19 cellular contexts compared by ENCODE assay signal in the genomic region with DNA sequence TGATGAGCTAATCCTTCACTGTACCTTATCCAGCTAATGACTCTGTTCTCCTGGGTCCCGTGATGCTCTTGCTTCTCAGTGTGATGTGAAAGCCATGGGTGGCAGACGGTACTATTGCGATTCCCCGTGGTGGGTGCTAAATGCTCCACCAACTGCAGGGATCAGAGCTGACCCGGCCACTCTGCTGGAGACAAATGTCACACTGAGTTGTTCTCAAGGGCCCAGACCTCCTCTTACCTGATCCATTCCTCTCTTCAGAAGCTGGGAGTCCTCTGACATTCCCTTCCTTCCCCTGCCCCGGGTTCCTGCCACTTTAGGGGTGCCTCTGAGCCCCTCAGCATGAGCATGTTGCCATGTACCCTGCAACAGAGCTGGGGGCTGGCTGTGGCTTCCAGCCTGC.
"Had no signal": no experiment of that assay in that cellular context is flagged by ENCODE, and none has a peak within 500 bp of the region (broad histone marks: within the 10 kb centered on the region; RNA-seq: fewer than 3 reads in every experiment).

No MANE protein-coding gene starts in this region.

- H3K4me1 ChIP-seq: foreskin keratinocyte, left lung, suprapubic skin, upper lobe of left lung, vagina had no signal

- DNase-seq: erythroblast; foreskin keratinocyte; hippocampal formation; left lung; mesenchymal stem cell; naive B cell; posterior cingulate gyrus; stimulated activated CD4-positive, alpha-beta T cell treated with anti-CD3 and anti-CD28 coated beads, Interleukin-4, amount 100 ng/mL, for 1 hour; stimulated activated CD8-positive, alpha-beta memory T cell treated with anti-CD3 and anti-CD28 coated beads, Interleukin-4, amount 100 ng/mL, for 48 hours; stimulated activated naive CD8-positive, alpha-beta T cell treated with anti-CD3 and anti-CD28 coated beads, Interleukin-15, Interleukin-2, amounts not matched to agents 100 U/mL and 50 U/mL, for 24 hours; tibial artery; upper lobe of left lung had no signal

- H3K27ac ChIP-seq: foreskin keratinocyte, left lung, suprapubic skin, upper lobe of left lung, vagina had no signal

- H3K36me3 Mint-ChIP-seq: stimulated activated effector memory CD8-positive, alpha-beta T cell treated with anti-CD3 and anti-CD28 coated beads, Interleukin-12 subunit alpha, Interleukin-12 subunit beta, amount 100 ng/mL, for 72 hours had no signal

- ATAC-seq: foreskin keratinocyte; left lung; stimulated activated effector memory CD8-positive, alpha-beta T cell treated with anti-CD3 and anti-CD28 coated beads, Interleukin-12 subunit alpha, Interleukin-12 subunit beta, amount 100 ng/mL, for 72 hours; stimulated activated naive CD8-positive, alpha-beta T cell treated with anti-CD3 and anti-CD28 coated beads, Interleukin-15, Interleukin-2, amounts not matched to agents 100 U/mL and 50 U/mL, for 24 hours had no signal

- H3K9me3 ChIP-seq: suprapubic skin, vagina had no signal

- H3K4me3 ChIP-seq: left lung, lung, smooth muscle cell, suprapubic skin, tibial artery, upper lobe of left lung, vagina had no signal

- H3K9me3 Mint-ChIP-seq: dendritic cell treated with granulocyte-macrophage colony-stimulating factor and Interleukin-4, amounts not matched to agents 40 ng/mL and 50 ng/mL, for 4 days had no signal

- H3K27me3 Mint-ChIP-seq: dendritic cell treated with granulocyte-macrophage colony-stimulating factor and Interleukin-4, amounts not matched to agents 40 ng/mL and 50 ng/mL, for 4 days had no signal

- H3K27me3 ChIP-seq: foreskin keratinocyte, left lung, suprapubic skin, tibial artery, upper lobe of left lung, vagina had no signal

- H3K36me3 ChIP-seq: left lung, suprapubic skin, upper lobe of left lung, vagina had no signal

- H3K4me3 Mint-ChIP-seq: dendritic cell treated with granulocyte-macrophage colony-stimulating factor and Interleukin-4, amounts not matched to agents 40 ng/mL and 50 ng/mL, for 4 days; naive B cell; nephron; stimulated activated effector memory CD8-positive, alpha-beta T cell treated with anti-CD3 and anti-CD28 coated beads, Interleukin-12 subunit alpha, Interleukin-12 subunit beta, amount 100 ng/mL, for 72 hours had no signal

- H3K27ac Mint-ChIP-seq: dendritic cell treated with granulocyte-macrophage colony-stimulating factor and Interleukin-4, amounts not matched to agents 40 ng/mL and 50 ng/mL, for 4 days; stimulated activated effector memory CD8-positive, alpha-beta T cell treated with anti-CD3 and anti-CD28 coated beads, Interleukin-12 subunit alpha, Interleukin-12 subunit beta, amount 100 ng/mL, for 72 hours had no signal

- H3K4me1 Mint-ChIP-seq: naive B cell; stimulated activated effector memory CD8-positive, alpha-beta T cell treated with anti-CD3 and anti-CD28 coated beads, Interleukin-12 subunit alpha, Interleukin-12 subunit beta, amount 100 ng/mL, for 72 hours had no signal
